ENCODE assay signal across 8 cellular contexts in the genomic region with DNA sequence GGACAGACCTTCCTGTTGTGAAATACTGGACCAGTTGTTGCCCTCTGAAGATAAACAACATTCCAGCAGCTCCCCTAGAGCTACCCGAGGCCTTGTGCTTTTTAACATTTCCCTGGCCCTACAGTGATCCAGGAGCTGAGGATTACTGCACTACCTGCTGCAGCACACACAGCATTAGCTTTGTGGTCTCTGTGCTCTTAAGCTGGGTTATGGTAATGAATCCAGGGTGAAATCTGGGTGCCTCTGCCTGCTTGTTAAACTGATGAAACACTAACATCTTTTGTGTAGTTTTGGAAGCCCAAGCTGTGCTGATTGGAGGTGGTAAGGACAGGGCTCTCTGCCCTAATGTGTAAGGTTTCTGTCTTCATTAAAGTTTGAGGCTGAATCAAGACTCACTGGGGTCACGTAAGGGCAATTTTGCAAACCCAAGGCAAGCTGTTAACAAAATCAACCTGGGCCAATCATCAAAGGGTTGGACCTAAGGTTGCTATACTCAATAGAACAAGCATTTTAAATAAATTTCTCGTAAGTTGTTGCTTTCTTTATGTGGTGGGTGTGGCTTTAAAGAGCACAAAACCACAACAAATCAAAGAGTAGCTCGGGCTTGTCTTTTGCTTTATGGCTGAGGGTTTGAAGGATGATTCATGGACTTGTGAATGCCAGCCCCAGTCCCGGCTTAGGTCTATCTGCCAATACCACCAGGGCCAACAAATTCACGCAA.
DNase-seq lines count a peak whose midpoint lies in the region; ATAC-seq and TF ChIP-seq lines count a peak whose summit lies in the region.

No MANE protein-coding gene starts in this region.

- TF ChIP-seq CTCF in gastrocnemius medialis (IDR thresholded peaks at IDR 0.05 in 4 of 5, conservative IDR thresholded peaks at IDR 0.05 in 1 of 5) (no peak), esophagus muscularis mucosa (IDR thresholded peaks at IDR 0.05) (no peak)

- TF ChIP-seq POLR2A in gastrocnemius medialis (IDR thresholded peaks at IDR 0.05): no peak
- TF ChIP-seq POLR2A in esophagus muscularis mucosa (IDR thresholded peaks at IDR 0.05; ENCODE audit: low read depth): no peak

- ATAC-seq in gastrocnemius medialis (peak; percentile 96), HG02840 (IDR thresholded peaks at IDR 0.05; ENCODE audit: low FRiP score, unreplicated experiment) (no peak)

- peaks cover 19 to 38% of the 10 kb centered on the region in 2 donors for H3K4me1 ChIP-seq in gastrocnemius medialis
- H3K4me1 ChIP-seq in esophagus muscularis mucosa: peaks cover 0 to 13% (median 7%) of the 10 kb centered on the region in 4 donors

- WGBS in esophagus muscularis mucosa: 69% methylated on average over 6 of the region's 6 CpGs

- intact Hi-C loops in gastrocnemius medialis (cut with DNase I; ENCODE audit: low total_unique reads): loop anchor here (2.0 to 10.0 kb wide), 3 partner anchors 17 to 479 kb away; no protein-coding TSS in a partner anchor
- intact Hi-C loops in esophagus muscularis mucosa (cut with DNase I): no loop called here

- H3K27me3 ChIP-seq in gastrocnemius medialis (no peaks in the 10 kb centered on the region), esophagus muscularis mucosa (no peaks in the 10 kb centered on the region)

- H3K27ac ChIP-seq in epithelial cell of prostate: peak overlapping the region; percentile 95
- peak overlapping the region; percentile 72 to 81 (median 80) for H3K27ac ChIP-seq in gastrocnemius medialis
- peak overlapping the region in 1 of 4 donors; percentile 19 for H3K27ac ChIP-seq in esophagus muscularis mucosa (replicated peaks in 1 of 4)

- TF ChIP-seq EP300 in esophagus muscularis mucosa (IDR thresholded peaks at IDR 0.05): no peak

- H3K36me3 ChIP-seq in gastrocnemius medialis (no peaks in the 10 kb centered on the region), esophagus muscularis mucosa (no peaks in the 10 kb centered on the region)

- H3K4me3 ChIP-seq in gastrocnemius medialis (peak overlapping the region in 1 of 4 donors; percentile 29), esophagus muscularis mucosa (no peak overlapping the region)

- DNase-seq in HK-2 (ENCODE audit: unreplicated experiment) (peak; percentile 31), T-helper 22 cell (ENCODE audit: low read depth) (peak; percentile 36), epithelial cell of prostate (ENCODE audit: low read depth, low spot score) (peak; percentile 89), gastrocnemius medialis (peak; percentile 33 to 46), esophagus muscularis mucosa (ENCODE audit: extremely low spot score) (no peak), cerebellum (ENCODE audit: low spot score) (no peak), NCI-H146 (lab: John Stamatoyannopoulos, UW) (no peak)

- no peaks in the 10 kb centered on the region for H3K9me3 ChIP-seq in gastrocnemius medialis
- no peaks in the 10 kb centered on the region for H3K9me3 ChIP-seq in esophagus muscularis mucosa

- in situ Hi-C loops in gastrocnemius medialis (cut with MboI; ENCODE audit: low sequenced_read_pairs in 4 of 4): no loop called here

Comparison
In these comparisons a context has a peak if more than half of its experiments do, and no peak if none do; other contexts are left out.
1. DNase-seq: peak in HK-2 (single experiment), T-helper 22 cell (single experiment), epithelial cell of prostate (single experiment) and gastrocnemius medialis (2 of 2); none in esophagus muscularis mucosa (single experiment), cerebellum (single experiment) and NCI-H146 (single experiment).